In genomic region chr5:17112096-17112716, GRCh38 we compare ENCODE assay signal across 7 cellular contexts.
A peak's percentile ranks its signal among the peaks of the same experiment; 100 is the strongest.
DNase-seq lines count a peak whose midpoint lies in the region; ATAC-seq and TF ChIP-seq lines count a peak whose summit lies in the region.
"Not testable (repeated sequence)": the region's sequence is repeated elsewhere in the genome, so short reads cannot be mapped to it uniquely, and the experiment has no call there.

No MANE protein-coding gene starts in this region.

- not testable (repeated sequence) for H3K27me3 ChIP-seq in Caco-2 (replicated peaks; ENCODE audit: control insufficient read depth, insufficient read depth, low read length); GM23338 (ENCODE audit: insufficient read depth); PC-9 (ENCODE audit: insufficient read depth, low read depth); liver (ENCODE audit: control insufficient read depth in 4 of 4, insufficient read depth in 4 of 4, low read length in 3 of 4); neural progenitor cell

- TF ChIP-seq RAD21 in liver (IDR thresholded peaks at IDR 0.05): not testable (repeated sequence)

- H3K27ac Mint-ChIP-seq in Caco-2 (ENCODE audit: unreplicated experiment): peak overlapping the region; percentile 10
- not testable (repeated sequence) for H3K27ac Mint-ChIP-seq in GM23338
- H3K27ac Mint-ChIP-seq in neural progenitor cell: peak overlapping the region; percentile 11

- H3K9me3 Mint-ChIP-seq in Caco-2 (ENCODE audit: unreplicated experiment); GM23338; neural progenitor cell: not testable (repeated sequence)

- H3K79me2 ChIP-seq in GM23338 (replicated peaks; ENCODE audit: insufficient read depth); PC-9 (ENCODE audit: low read depth); neural progenitor cell (ENCODE audit: low read depth): not testable (repeated sequence)

- H3K4me1 ChIP-seq in Caco-2 (peaks cover 38% of the 10 kb centered on the region), GM23338 (ENCODE audit: insufficient read depth) (peaks cover 31% of the 10 kb centered on the region), PC-9 (replicated peaks; ENCODE audit: insufficient read depth) (peaks cover 33% of the 10 kb centered on the region), neural progenitor cell (peaks cover 16% of the 10 kb centered on the region)
- H3K4me1 ChIP-seq in liver (ENCODE audit: control insufficient read depth in 4 of 4, insufficient read depth in 4 of 4, low read length in 3 of 4): not testable (repeated sequence)

- H4K20me1 ChIP-seq in GM23338 (replicated peaks; ENCODE audit: insufficient read depth); PC-9 (ENCODE audit: insufficient read depth); neural progenitor cell (ENCODE audit: low read depth): not testable (repeated sequence)

- not testable (repeated sequence) for H3K27me3 Mint-ChIP-seq in Caco-2 (ENCODE audit: insufficient read depth, unreplicated experiment); GM23338 (ENCODE audit: insufficient read depth, low read depth, poor library complexity); neural progenitor cell (ENCODE audit: insufficient read depth, low read depth)

- H3K9ac ChIP-seq in liver (ENCODE audit: low read depth in 1 of 2, low read length in 2 of 2); neural progenitor cell: not testable (repeated sequence)

- TF ChIP-seq CTCF in Caco-2 (IDR thresholded peaks at IDR 0.05; ENCODE audit: insufficient read depth in 1 of 2, low read depth in 1 of 2, low read length in 1 of 2, severe bottlenecking in 1 of 2, unreplicated experiment in 1 of 2); GM23338 (conservative IDR thresholded peaks at IDR 0.05; ENCODE audit: low read depth in 2 of 2); PC-9 (conservative IDR thresholded peaks at IDR 0.05); epithelial cell of proximal tubule (conservative IDR thresholded peaks at IDR 0.05; ENCODE audit: low read depth, low read length); liver (IDR thresholded peaks at IDR 0.05; ENCODE audit: low read depth, low read length, missing input control); neural progenitor cell (IDR thresholded peaks at IDR 0.05): not testable (repeated sequence)

- intact Hi-C loops in Caco-2 (cut with micrococcal nuclease; ENCODE audit: unreplicated experiment); sciatic nerve (cut with DNase I): not testable (repeated sequence)
- intact Hi-C loops in PC-9 (cut with micrococcal nuclease; ENCODE audit: unreplicated experiment): loop anchor here (5.0 kb wide), 1 partner anchor 55 kb away; no protein-coding TSS in a partner anchor

- H3K27ac ChIP-seq in GM23338 (ENCODE audit: low read depth); liver (ENCODE audit: low read depth in 1 of 2, low read length in 2 of 2); neural progenitor cell: not testable (repeated sequence)
- H3K27ac ChIP-seq in PC-9: peak overlapping the region; percentile 69; the same call in 1 of the 2 replicates

- not testable (repeated sequence) for H3K36me3 ChIP-seq in Caco-2 (ENCODE audit: control insufficient read depth, insufficient read depth, low read length); GM23338 (ENCODE audit: insufficient read depth); PC-9 (ENCODE audit: low read depth); liver (ENCODE audit: control insufficient read depth in 4 of 4, insufficient read depth in 3 of 4, low read depth in 1 of 4, low read length in 3 of 4); neural progenitor cell

- CTCF ChIA-PET in Caco-2 (lab: Charles Lee) (interaction anchor here (0.6 to 1.1 kb wide), 2 partner anchors 20 to 46 kb away, joined by 3 to 4 read pairs; no protein-coding TSS in a partner anchor), PC-9 (lab: Charles Lee) (interaction anchor here (0.6 to 0.9 kb wide), 4 partner anchors 8 to 1439 kb away, joined by 3 to 9 read pairs (median 4); no protein-coding TSS in a partner anchor)

- not testable (repeated sequence) for H2AFZ ChIP-seq in GM23338; neural progenitor cell (replicated peaks)
- H2AFZ ChIP-seq in PC-9: 0 out of 2 replicates have a peak overlapping the region, but pooled peaks have one; percentile 32

- POLR2A ChIA-PET in Caco-2 (lab: Charles Lee) (interaction anchor here (0.6 kb wide), 1 partner anchor 439 kb away, joined by 22 read pairs; no protein-coding TSS in a partner anchor), PC-9 (lab: Charles Lee; ENCODE audit: unreplicated experiment) (interaction anchor here (0.5 kb wide), 1 partner anchor 412 kb away, joined by 7 read pairs; no protein-coding TSS in a partner anchor)

- H3K4me3 Mint-ChIP-seq in Caco-2 (ENCODE audit: unreplicated experiment); GM23338; neural progenitor cell: not testable (repeated sequence)

- not testable (repeated sequence) for H3K4me2 ChIP-seq in GM23338, PC-9, neural progenitor cell

- H3K9me2 ChIP-seq in GM23338 (ENCODE audit: insufficient read depth); PC-9 (ENCODE audit: insufficient read depth): not testable (repeated sequence)

- ATAC-seq in GM23338: not testable (repeated sequence)
- peak; percentile 70 for ATAC-seq in sciatic nerve

- DNase-seq in Caco-2: peak in 1 of 2 experiments; percentile 49
- DNase-seq in GM23338 (ENCODE audit: low spot score): peak; percentile 21
- not testable (repeated sequence) for DNase-seq in PC-9; neural progenitor cell (ENCODE audit: low spot score); sciatic nerve (ENCODE audit: low spot score)
- peak; percentile 52 for DNase-seq in epithelial cell of proximal tubule (ENCODE audit: low read depth)

- not testable (repeated sequence) for H3K36me3 Mint-ChIP-seq in Caco-2 (ENCODE audit: insufficient read depth, unreplicated experiment); GM23338 (ENCODE audit: low read depth); neural progenitor cell

- BruUV-seq in Caco-2 (replicated peaks; lab: Mats Ljungman, UMichigan); PC-9 (replicated peaks; lab: Mats Ljungman, UMichigan): not testable (repeated sequence)

- H3F3A ChIP-seq in GM23338 (replicated peaks; ENCODE audit: low read depth); neural progenitor cell (ENCODE audit: low read depth): not testable (repeated sequence)
- peaks cover 23% of the 10 kb centered on the region; the same call in 1 of the 2 replicates for H3F3A ChIP-seq in PC-9 (ENCODE audit: insufficient read depth, low read depth)

- H3K4me1 Mint-ChIP-seq in Caco-2 (ENCODE audit: low read depth, unreplicated experiment) (peaks cover 26% of the 10 kb centered on the region), GM23338 (peaks cover 22% of the 10 kb centered on the region)
- H3K4me1 Mint-ChIP-seq in neural progenitor cell: not testable (repeated sequence)

- 64% methylated on average over 3 of the region's 3 CpGs for WGBS in liver

- H3K4me3 ChIP-seq in Caco-2 (ENCODE audit: low read depth, low read length); GM23338; PC-9; epithelial cell of proximal tubule (ENCODE audit: low read depth, low read length); liver (ENCODE audit: low read depth in 1 of 3, low read length in 3 of 3); neural progenitor cell: not testable (repeated sequence)

- not testable (repeated sequence) for H3K9me3 ChIP-seq in Caco-2; PC-9 (ENCODE audit: insufficient read depth, low read depth); liver (ENCODE audit: control insufficient read depth in 4 of 4, low read length in 3 of 4); neural progenitor cell (ENCODE audit: low read depth)

TF ChIP-seq in liver, 16 proteins besides CTCF, POLR2A, EP300 and RAD21:
- peak; percentile 71 for TF ChIP-seq NR2F2 (IDR thresholded peaks at IDR 0.05)
- TF ChIP-seq REST (IDR thresholded peaks at IDR 0.05): peak; percentile 19
- peak in 1 of 2 donors; percentile 8 for TF ChIP-seq RXRA (IDR thresholded peaks at IDR 0.05)
